17 cellular contexts compared by ENCODE assay signal in the genomic region with DNA sequence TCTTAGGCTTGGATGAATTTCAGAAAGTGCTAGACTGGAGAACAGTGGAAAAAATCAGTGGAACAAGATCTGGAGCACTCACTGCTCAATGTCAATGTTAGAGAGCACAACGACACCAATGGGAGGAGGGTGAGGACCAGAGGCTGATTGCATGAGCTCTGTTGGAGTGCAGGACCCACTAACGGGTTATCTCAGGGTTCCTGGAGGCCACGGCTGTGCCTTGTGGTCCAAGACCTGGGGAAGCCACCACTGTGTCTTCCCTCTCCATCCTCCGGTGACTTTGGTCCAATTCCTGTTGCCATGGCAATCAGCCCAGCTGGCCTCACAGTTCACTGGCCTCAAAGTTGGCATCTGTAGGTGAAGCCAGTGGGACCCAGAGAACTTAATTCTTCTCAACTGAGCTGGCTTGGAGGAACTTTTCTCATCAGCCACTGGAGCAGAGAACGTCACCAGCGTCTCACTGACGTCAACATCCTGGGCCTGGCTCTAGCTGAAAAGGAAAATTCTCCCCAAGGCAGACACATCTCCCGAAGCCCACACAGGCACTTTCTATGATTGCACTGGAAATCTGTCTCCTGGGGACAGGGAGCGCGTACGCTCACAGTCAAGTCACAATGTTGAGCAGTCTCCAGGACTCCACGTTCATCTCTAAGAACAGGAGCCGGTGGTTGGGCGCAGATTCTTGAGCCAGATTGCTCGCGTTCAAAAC. TPM values are rescaled to one million over a fixed set of nuclear protein-coding genes. Genes with fewer than 3 reads are reported as not detected.
A peak's percentile ranks its signal among the peaks of the same experiment; 100 is the strongest.
DNase-seq lines count a peak whose midpoint lies in the region; ATAC-seq and TF ChIP-seq lines count a peak whose summit lies in the region.
"Had no signal": no experiment of that assay in that cellular context is flagged by ENCODE, and none has a peak within 500 bp of the region (broad histone marks: within the 10 kb centered on the region; RNA-seq: fewer than 3 reads in every experiment).

No MANE protein-coding gene starts in this region.

- H2BK5ac ChIP-seq in H9 (ENCODE audit: insufficient read length, low read length), result no peak overlapping the region

- H3K4me1 ChIP-seq in left ventricle myocardium inferior (peaks cover 40% of the 10 kb centered on the region), rectal smooth muscle tissue (ENCODE audit: control insufficient read depth, insufficient read depth, low read length) (peaks cover 6% of the 10 kb centered on the region), H9 (ENCODE audit: insufficient read depth, low read length) (no peaks in the 10 kb centered on the region)
- H3K4me1 ChIP-seq: HAP-1 had no signal

- no peaks in the 10 kb centered on the region for H3K9me3 ChIP-seq in AG04450 (ENCODE audit: control insufficient read depth, insufficient read depth, low read length)
- no peaks in the 10 kb centered on the region for H3K9me3 ChIP-seq in left ventricle myocardium inferior (replicated peaks)
- no peaks in the 10 kb centered on the region for H3K9me3 ChIP-seq in H9 (ENCODE audit: control insufficient read depth, low read depth, low read length)
- H3K9me3 ChIP-seq: HAP-1 had no signal

- H3K23ac ChIP-seq in H9 (ENCODE audit: insufficient read length, low read depth, low read length), result no peak overlapping the region

- H3K23me2 ChIP-seq in H9 (ENCODE audit: insufficient read length, low read depth, low read length, poor library complexity, severe bottlenecking), result no peaks in the 10 kb centered on the region

- H3K4ac ChIP-seq in H9 (ENCODE audit: low read depth, low read length), result no peak overlapping the region

- H2BK20ac ChIP-seq in H9 (ENCODE audit: low read depth, low read length, poor library complexity, severe bottlenecking), result no peak overlapping the region

- H4K8ac ChIP-seq in H9 (replicated peaks; ENCODE audit: insufficient read length, low read depth, low read length), result no peak overlapping the region

- no peaks in the 10 kb centered on the region for H3K9me3 Mint-ChIP-seq in H9
- H3K9me3 Mint-ChIP-seq: activated T-cell treated with anti-CD3 and anti-CD28 coated beads, Interleukin-2, amount 50 U/mL, for 24 hours; naive thymus-derived CD4-positive, alpha-beta T cell had no signal

- no peaks in the 10 kb centered on the region; the same call in 1 of the 2 replicates for H3K79me2 ChIP-seq in H9 (ENCODE audit: insufficient read depth, low read length)

- intact Hi-C loops in left ventricle myocardium inferior (cut with micrococcal nuclease), result no loop called here

- no peak overlapping the region for H3T11ph ChIP-seq in H9 (ENCODE audit: low read length)

- H2AFZ ChIP-seq in H9 (ENCODE audit: low read length), result no peak overlapping the region

- no peak overlapping the region for H2BK120ac ChIP-seq in H9 (ENCODE audit: low read depth, low read length, poor library complexity, severe bottlenecking)

- H3K79me1 ChIP-seq in H9 (ENCODE audit: insufficient read depth, low read depth, low read length, poor library complexity, severe bottlenecking), result peaks cover 5% of the 10 kb centered on the region

- H3K27me3 ChIP-seq in AG04450 (ENCODE audit: control insufficient read depth, insufficient read depth, low read length) (no peaks in the 10 kb centered on the region), left ventricle myocardium inferior (ENCODE audit: low read depth) (no peaks in the 10 kb centered on the region), rectal smooth muscle tissue (ENCODE audit: control insufficient read depth, insufficient read depth, low read length) (no peaks in the 10 kb centered on the region), H9 (ENCODE audit: insufficient read depth, low read length) (no peaks in the 10 kb centered on the region)

- H4K5ac ChIP-seq in H9 (ENCODE audit: insufficient read length, low read depth, low read length), result no peak overlapping the region

- H3K36me3 ChIP-seq in left ventricle myocardium inferior, result no peaks in the 10 kb centered on the region
- H3K36me3 ChIP-seq in rectal smooth muscle tissue (ENCODE audit: control insufficient read depth, insufficient read depth, low read length), result no peaks in the 10 kb centered on the region
- H3K36me3 ChIP-seq: HAP-1 had no signal

- no peak overlapping the region for H3K14ac ChIP-seq in H9 (ENCODE audit: insufficient read depth, low read length)

- H2AK5ac ChIP-seq in H9 (ENCODE audit: insufficient read length, low read length), result no peak overlapping the region

- H3K27ac Mint-ChIP-seq in H9, result no peak overlapping the region
- H3K27ac Mint-ChIP-seq: activated CD4-positive, alpha-beta T cell treated with anti-CD3 and anti-CD28 coated beads for 36 hours; activated T-cell treated with anti-CD3 and anti-CD28 coated beads, Interleukin-2, amount 50 U/mL, for 24 hours; T-helper 17 cell had no signal

- H3K9ac ChIP-seq in rectal smooth muscle tissue (ENCODE audit: low read length), result no peak overlapping the region
- no peak overlapping the region for H3K9ac ChIP-seq in H9 (ENCODE audit: extremely low read depth, insufficient read length, low read length)

- no peak overlapping the region for H3K56ac ChIP-seq in H9 (ENCODE audit: insufficient read length, low read depth, low read length)

- no peaks in the 10 kb centered on the region for H3K27me3 Mint-ChIP-seq in H9 (ENCODE audit: low read depth)
- H3K27me3 Mint-ChIP-seq: activated CD4-positive, alpha-beta T cell treated with anti-CD3 and anti-CD28 coated beads for 36 hours; activated T-cell treated with anti-CD3 and anti-CD28 coated beads, Interleukin-2, amount 50 U/mL, for 24 hours; naive thymus-derived CD4-positive, alpha-beta T cell; T-helper 17 cell had no signal

- H3K4me3 Mint-ChIP-seq in H9, result no peak overlapping the region
- H3K4me3 Mint-ChIP-seq: activated CD4-positive, alpha-beta T cell treated with anti-CD3 and anti-CD28 coated beads for 36 hours; activated T-cell treated with anti-CD3 and anti-CD28 coated beads, Interleukin-2, amount 50 U/mL, for 24 hours; naive thymus-derived CD4-positive, alpha-beta T cell; T-helper 17 cell had no signal

- no peak for DNase-seq in AG04450 (ENCODE audit: low read depth, low spot score)
- peak; percentile 38 for DNase-seq in astrocyte of the spinal cord (ENCODE audit: low read depth, low spot score)
- DNase-seq in left ventricle myocardium inferior, result peak; percentile 61
- no peak for DNase-seq in GM20000 (ENCODE audit: low spot score)
- DNase-seq in H9, result no peak
- no peak for DNase-seq in NCI-H526 (lab: John Stamatoyannopoulos, UW)
- DNase-seq: ACHN; activated CD4-positive, alpha-beta T cell treated with anti-CD3 and anti-CD28 coated beads for 36 hours; activated T-cell treated with anti-CD3 and anti-CD28 coated beads, Interleukin-2, amount 50 U/mL, for 24 hours; DMS 273 treated with DMSO at 0.1 percent for 48 hours; naive thymus-derived CD4-positive, alpha-beta T cell; NCI-H2081; small intestine; T-helper 17 cell had no signal

- in situ Hi-C loops in astrocyte of the spinal cord (cut with HindIII; ENCODE audit: low sequenced_read_pairs), result no loop called here

- no peak overlapping the region for H4K91ac ChIP-seq in H9 (ENCODE audit: insufficient read length, low read depth, low read length)

- H3K18ac ChIP-seq in H9 (ENCODE audit: insufficient read length, low read depth, low read length), result no peak overlapping the region

- H2BK12ac ChIP-seq in H9 (ENCODE audit: insufficient read length, low read depth, low read length), result no peak overlapping the region

- peaks cover 0 to 35% (median 14%) of the 10 kb centered on the region in 3 experiments; a peak in 4 of 7 replicates for H3K36me3 Mint-ChIP-seq in H9 (ENCODE audit: insufficient read depth in 1 of 3, low read depth in 3 of 3)

- H3K4me1 Mint-ChIP-seq in H9, result peaks cover 5% of the 10 kb centered on the region in 2 experiments; a peak in 1 of 4 replicates
- H3K4me1 Mint-ChIP-seq: activated CD4-positive, alpha-beta T cell treated with anti-CD3 and anti-CD28 coated beads for 36 hours; naive thymus-derived CD4-positive, alpha-beta T cell had no signal

- TF ChIP-seq CTCF in AG04450 (IDR thresholded peaks at IDR 0.05; ENCODE audit: low read depth, low read length) (no peak), astrocyte of the spinal cord (IDR thresholded peaks at IDR 0.05; ENCODE audit: low read depth, low read length) (no peak), left ventricle myocardium inferior (IDR thresholded peaks at IDR 0.05; ENCODE audit: borderline replicate concordance) (no peak), GM20000 (IDR thresholded peaks at IDR 0.05; ENCODE audit: extremely low read depth, missing control alignments) (no peak), H9 (conservative IDR thresholded peaks at IDR 0.05) (no peak)

- H3K4me3 ChIP-seq in AG04450 (ENCODE audit: low read depth, low read length), result no peak overlapping the region
- H3K4me3 ChIP-seq in astrocyte of the spinal cord (ENCODE audit: low read depth, low read length), result no peak overlapping the region
- H3K4me3 ChIP-seq in left ventricle myocardium inferior, result peak overlapping the region; percentile 24
- no peak overlapping the region for H3K4me3 ChIP-seq in rectal smooth muscle tissue (ENCODE audit: low read length)
- H3K4me3 ChIP-seq: HAP-1 had no signal

- no CpG with 5 or more reads among the region's 16 CpGs for WGBS in H9 (ENCODE audit: extremely low coverage, insufficient read length, low lambda C conversion rate)

- H3K4me2 ChIP-seq in H9 (ENCODE audit: insufficient read depth, insufficient read length, low read length), result no peak overlapping the region

- POLR2A ChIA-PET in AG04450 (lab: Yijun Ruan, JAX), result interaction anchor here (0.6 kb wide), 2 partner anchors 9 to 77 kb away, joined by 3 to 5 read pairs; no protein-coding TSS in a partner anchor

- no peak for ATAC-seq in HG03378 (IDR thresholded peaks at IDR 0.05; ENCODE audit: unreplicated experiment)
- ATAC-seq: activated CD4-positive, alpha-beta T cell treated with anti-CD3 and anti-CD28 coated beads for 36 hours; naive thymus-derived CD4-positive, alpha-beta T cell; T-helper 17 cell had no signal

- no peak overlapping the region for H2BK15ac ChIP-seq in H9 (ENCODE audit: low read depth, low read length)

- CTCF ChIA-PET in AG04450 (lab: Charles Lee), result interaction anchor here (1.1 to 2.7 kb wide), 2 partner anchors 8 to 30 kb away, joined by 3 to 15 read pairs; no protein-coding TSS in a partner anchor

- H4K20me1 ChIP-seq in H9 (ENCODE audit: control insufficient read depth, insufficient read depth, insufficient read length), result no peaks in the 10 kb centered on the region

- H3K27ac ChIP-seq in AG04450 (ENCODE audit: low read depth, low read length), result peak overlapping the region; percentile 77
- peak overlapping the region; percentile 85 for H3K27ac ChIP-seq in left ventricle myocardium inferior (replicated peaks)
- H3K27ac ChIP-seq in rectal smooth muscle tissue (ENCODE audit: low read depth, low read length), result peak overlapping the region; percentile 68
- H3K27ac ChIP-seq in H9 (ENCODE audit: insufficient read length, low read depth, low read length), result no peak overlapping the region

RNA-seq across cellular contexts. Expression of gene GPR157, which starts 21.8 kb away (rescaled TPM):
- 1.1 TPM in 2 replicates for polyA plus RNA-seq in AG04450 (2011; rRNA removed)
- polyA minus RNA-seq in AG04450 (2011; rRNA and poly(A)+ RNA removed), result 2.7 and 4.0 TPM in 2 replicates
- total RNA-seq in left ventricle myocardium inferior (48.4 TPM), H9 (2021) (3.8 and 4.1 TPM in 2 replicates)

Comparison
In these comparisons a context has a peak if more than half of its experiments do, and no peak if none do; other contexts are left out.
1. DNase-seq: peak in astrocyte of the spinal cord (single experiment) and left ventricle myocardium inferior (single experiment); none in AG04450 (single experiment), GM20000 (single experiment), H9 (single experiment) and NCI-H526 (0 of 2).